In genomic region chr5:14270212-14270702, GRCh38 we compare ENCODE assay signal across 10 cellular contexts.
DNase-seq lines count a peak whose midpoint lies in the region; ATAC-seq, FAIRE-seq and TF ChIP-seq lines count a peak whose summit lies in the region.
"Had no signal": no experiment of that assay in that cellular context is flagged by ENCODE, and none has a peak within 500 bp of the region (broad histone marks: within the 10 kb centered on the region; RNA-seq: fewer than 3 reads in every experiment).

No MANE protein-coding gene starts in this region.

- H3K4me3 Mint-ChIP-seq in nephron: no peak overlapping the region
- H3K4me3 Mint-ChIP-seq in activated T-cell treated with anti-CD3 and anti-CD28 coated beads, Interleukin-2, amount 50 U/mL, for 4 hours: no peak overlapping the region
- H3K4me3 Mint-ChIP-seq: activated naive CD4-positive, alpha-beta T cell treated with anti-CD3 and anti-CD28 coated beads, Interleukin-2, amount 50 U/mL, for 24 hours; stimulated activated naive CD8-positive, alpha-beta T cell treated with anti-CD3 and anti-CD28 coated beads, Interleukin-15, Interleukin-2, amounts not matched to agents 100 ng/mL and 50 ng/mL, for 24 hours had no signal

- ATAC-seq in HG03196 (IDR thresholded peaks at IDR 0.05; ENCODE audit: unreplicated experiment): no peak
- ATAC-seq in activated T-cell treated with anti-CD3 and anti-CD28 coated beads, Interleukin-2, amount 50 U/mL, for 4 hours: no peak

- no peaks in the 10 kb centered on the region for H3K9me3 Mint-ChIP-seq in nephron
- no peaks in the 10 kb centered on the region for H3K9me3 Mint-ChIP-seq in activated T-cell treated with anti-CD3 and anti-CD28 coated beads, Interleukin-2, amount 50 U/mL, for 4 hours
- H3K9me3 Mint-ChIP-seq: activated naive CD4-positive, alpha-beta T cell treated with anti-CD3 and anti-CD28 coated beads, Interleukin-2, amount 50 U/mL, for 24 hours; stimulated activated naive CD8-positive, alpha-beta T cell treated with anti-CD3 and anti-CD28 coated beads, Interleukin-15, Interleukin-2, amounts not matched to agents 100 ng/mL and 50 ng/mL, for 24 hours had no signal

- H3K9ac ChIP-seq in SK-N-MC (ENCODE audit: insufficient read length): peak overlapping the region; percentile 1

- DNase-seq in HFF-Myc (ENCODE audit: extremely low read depth, low read depth) (peak; percentile 49), NCI-H1105 treated with DMSO at 0.1 percent for 48 hours (lab: John Stamatoyannopoulos, UW) (peak; percentile 69), SK-N-MC (ENCODE audit: low read depth, low spot score) (no peak), fibroblast of gingiva (ENCODE audit: low read depth) (peak; percentile 68)
- no peak for DNase-seq in activated T-cell treated with anti-CD3 and anti-CD28 coated beads, Interleukin-2, amount 50 U/mL, for 4 hours

- FAIRE-seq in G401.6 (lab: Jason Lieb, UNC): peak; percentile 96

- no peaks in the 10 kb centered on the region for H3K36me3 Mint-ChIP-seq in nephron (ENCODE audit: low read depth)
- no peaks in the 10 kb centered on the region for H3K36me3 Mint-ChIP-seq in activated T-cell treated with anti-CD3 and anti-CD28 coated beads, Interleukin-2, amount 50 U/mL, for 4 hours (ENCODE audit: insufficient read depth)
- H3K36me3 Mint-ChIP-seq: activated naive CD4-positive, alpha-beta T cell treated with anti-CD3 and anti-CD28 coated beads, Interleukin-2, amount 50 U/mL, for 24 hours had no signal

- H3K4me3 ChIP-seq in HFF-Myc (replicated peaks; ENCODE audit: low read depth, low read length): no peak overlapping the region
- no peak overlapping the region for H3K4me3 ChIP-seq in SK-N-MC

- H3K27ac Mint-ChIP-seq in nephron: peak overlapping the region; percentile 30 to 43 (median 35)
- H3K27ac Mint-ChIP-seq: activated naive CD4-positive, alpha-beta T cell treated with anti-CD3 and anti-CD28 coated beads, Interleukin-2, amount 50 U/mL, for 24 hours; stimulated activated naive CD8-positive, alpha-beta T cell treated with anti-CD3 and anti-CD28 coated beads, Interleukin-15, Interleukin-2, amounts not matched to agents 100 ng/mL and 50 ng/mL, for 24 hours had no signal

- TF ChIP-seq CTCF in HFF-Myc (IDR thresholded peaks at IDR 0.05; ENCODE audit: low read depth, low read length, missing control alignments) (peak; percentile 78), nephron (IDR thresholded peaks at IDR 0.05; ENCODE audit: unreplicated experiment in 3 of 3) (peak; percentile 65 to 84 (median 82))

- H3K27ac ChIP-seq in SK-N-MC: no peak overlapping the region

- H3K27me3 Mint-ChIP-seq in nephron (ENCODE audit: low read depth): no peaks in the 10 kb centered on the region
- H3K27me3 Mint-ChIP-seq in activated T-cell treated with anti-CD3 and anti-CD28 coated beads, Interleukin-2, amount 50 U/mL, for 4 hours (ENCODE audit: low read depth): peaks cover 35% of the 10 kb centered on the region

- H3K9me3 ChIP-seq in SK-N-MC (ENCODE audit: low read depth, low read length): no peaks in the 10 kb centered on the region

- no peaks in the 10 kb centered on the region for H3K36me3 ChIP-seq in SK-N-MC (ENCODE audit: insufficient read depth, low read length)

- H3K4me1 Mint-ChIP-seq in nephron: peaks cover 57% of the 10 kb centered on the region
- H3K4me1 Mint-ChIP-seq in activated T-cell treated with anti-CD3 and anti-CD28 coated beads, Interleukin-2, amount 50 U/mL, for 4 hours (ENCODE audit: low read depth): peaks cover 2% of the 10 kb centered on the region

Comparison
In these comparisons a context has a peak if more than half of its experiments do, and no peak if none do; other contexts are left out.
1. DNase-seq: peak in HFF-Myc (single experiment), NCI-H1105 treated with DMSO at 0.1 percent for 48 hours (single experiment) and fibroblast of gingiva (single experiment); none in SK-N-MC (single experiment) and activated T-cell treated with anti-CD3 and anti-CD28 coated beads, Interleukin-2, amount 50 U/mL, for 4 hours (single experiment).